8 cellular contexts compared by ENCODE assay signal in the genomic region with DNA sequence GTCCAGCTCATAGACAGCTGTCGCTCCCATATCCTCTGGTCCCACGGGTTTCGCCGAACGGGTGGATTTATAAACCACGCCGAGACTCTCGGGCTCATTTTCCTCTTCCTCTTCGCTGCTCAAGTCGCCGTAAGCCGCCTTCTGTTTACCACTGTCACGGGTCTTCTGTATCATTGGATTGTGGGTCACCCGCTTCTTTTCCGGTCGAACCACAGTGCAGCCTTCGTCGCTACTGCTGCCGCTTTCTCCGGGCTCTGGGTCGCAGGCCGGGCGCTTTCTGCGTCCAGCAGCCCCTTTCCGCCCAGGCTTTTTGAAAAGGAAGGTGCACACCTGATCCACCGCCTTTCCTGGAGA. TPM values are rescaled to one million over a fixed set of nuclear protein-coding genes. Genes with fewer than 3 reads are reported as not detected.
DNase-seq lines count a peak whose midpoint lies in the region; ATAC-seq and TF ChIP-seq lines count a peak whose summit lies in the region.

No MANE protein-coding gene starts in this region.

- no peaks in the 10 kb centered on the region for H3K27me3 ChIP-seq in parathyroid adenoma (ENCODE audit: control insufficient read depth, insufficient read depth, low read length)

- H3K27me3 Mint-ChIP-seq in activated CD8-positive, alpha-beta memory T cell treated with anti-CD3 and anti-CD28 coated beads, Interleukin-2, amount 10 ng/mL, durations not matched to agents 7 days and 5 days = no peaks in the 10 kb centered on the region
- H3K27me3 Mint-ChIP-seq in T-helper 2 cell treated with Interferon-gamma antibody and Interleukin-4, amounts not matched to agents 5 μg/mL and 100 μg/mL, for 36 hours (ENCODE audit: low read depth) = no peaks in the 10 kb centered on the region

- no peak for DNase-seq in activated CD8-positive, alpha-beta memory T cell treated with anti-CD3 and anti-CD28 coated beads, Interleukin-2, amount 10 ng/mL, durations not matched to agents 7 days and 5 days
- no peak for DNase-seq in activated CD8-positive, alpha-beta memory T cell treated with anti-CD3 and anti-CD28 coated beads, Interleukin-2, amount 50 U/mL, for 48 hours
- DNase-seq in T-helper 2 cell treated with Interferon-gamma antibody and Interleukin-4, amounts not matched to agents 5 μg/mL and 100 μg/mL, for 36 hours (ENCODE audit: low spot score) = no peak
- DNase-seq in fibroblast of the aortic adventitia (ENCODE audit: low read depth) (no peak), MV-4-11 (lab: John Stamatoyannopoulos, UW) (no peak)
- DNase-seq in activated CD8-positive, alpha-beta memory T cell treated with anti-CD3 and anti-CD28 coated beads, Interleukin-2, amount 50 U/mL, for 4 hours = no peak

- H3K36me3 Mint-ChIP-seq in activated CD8-positive, alpha-beta memory T cell treated with anti-CD3 and anti-CD28 coated beads, Interleukin-2, amount 10 ng/mL, durations not matched to agents 7 days and 5 days = peaks cover 8% of the 10 kb centered on the region
- H3K36me3 Mint-ChIP-seq in T-helper 2 cell treated with Interferon-gamma antibody and Interleukin-4, amounts not matched to agents 5 μg/mL and 100 μg/mL, for 36 hours (ENCODE audit: low read depth) = peaks cover 21% of the 10 kb centered on the region

- TF ChIP-seq CTCF in fibroblast of the aortic adventitia (IDR thresholded peaks at IDR 0.05; ENCODE audit: insufficient read depth, low read length) (no peak), parathyroid adenoma (IDR thresholded peaks at IDR 0.05) (no peak)

- peaks cover 14% of the 10 kb centered on the region for H3K4me1 Mint-ChIP-seq in activated CD8-positive, alpha-beta memory T cell treated with anti-CD3 and anti-CD28 coated beads, Interleukin-2, amount 10 ng/mL, durations not matched to agents 7 days and 5 days
- peaks cover 8% of the 10 kb centered on the region for H3K4me1 Mint-ChIP-seq in T-helper 2 cell treated with Interferon-gamma antibody and Interleukin-4, amounts not matched to agents 5 μg/mL and 100 μg/mL, for 36 hours (ENCODE audit: low read depth)

- no peaks in the 10 kb centered on the region for H3K9me3 Mint-ChIP-seq in activated CD8-positive, alpha-beta memory T cell treated with anti-CD3 and anti-CD28 coated beads, Interleukin-2, amount 10 ng/mL, durations not matched to agents 7 days and 5 days (ENCODE audit: low read depth)
- no peaks in the 10 kb centered on the region for H3K9me3 Mint-ChIP-seq in T-helper 2 cell treated with Interferon-gamma antibody and Interleukin-4, amounts not matched to agents 5 μg/mL and 100 μg/mL, for 36 hours

- CTCF ChIA-PET in activated CD8-positive, alpha-beta memory T cell treated with anti-CD3 and anti-CD28 coated beads, Interleukin-2, amount 10 ng/mL, durations not matched to agents 7 days and 5 days (lab: Charles Lee) = interaction anchor here (1.3 to 2.7 kb wide), 4 partner anchors 12 to 116 kb away, joined by 4 to 10 read pairs (median 6); a partner anchor contains a TSS

- H3K4me3 ChIP-seq in fibroblast of the aortic adventitia (ENCODE audit: low read depth, low read length) = peak overlapping the region; percentile 79
- peak overlapping the region; percentile 89 for H3K4me3 ChIP-seq in parathyroid adenoma (ENCODE audit: low read depth, low read length)

- peak; percentile 51 for ATAC-seq in activated CD8-positive, alpha-beta memory T cell treated with anti-CD3 and anti-CD28 coated beads, Interleukin-2, amount 10 ng/mL, durations not matched to agents 7 days and 5 days
- ATAC-seq in HG03039 (IDR thresholded peaks at IDR 0.05; ENCODE audit: unreplicated experiment) = peak; percentile 17

- no peaks in the 10 kb centered on the region for H3K36me3 ChIP-seq in parathyroid adenoma (ENCODE audit: control insufficient read depth, insufficient read depth, low read length)

- no peaks in the 10 kb centered on the region for H3K9me3 ChIP-seq in parathyroid adenoma (ENCODE audit: control insufficient read depth, low read length)

- peak overlapping the region; percentile 71 for H3K4me2 ChIP-seq in parathyroid adenoma (ENCODE audit: low read length)

- H3K4me3 Mint-ChIP-seq in activated CD8-positive, alpha-beta memory T cell treated with anti-CD3 and anti-CD28 coated beads, Interleukin-2, amount 10 ng/mL, durations not matched to agents 7 days and 5 days = peak overlapping the region; percentile 100
- peak overlapping the region; percentile 94 for H3K4me3 Mint-ChIP-seq in T-helper 2 cell treated with Interferon-gamma antibody and Interleukin-4, amounts not matched to agents 5 μg/mL and 100 μg/mL, for 36 hours

- peak overlapping the region; percentile 86 for H2AFZ ChIP-seq in parathyroid adenoma

- H3K4me1 ChIP-seq in parathyroid adenoma = peaks cover 4% of the 10 kb centered on the region

- peak overlapping the region; percentile 100 for H3K27ac Mint-ChIP-seq in activated CD8-positive, alpha-beta memory T cell treated with anti-CD3 and anti-CD28 coated beads, Interleukin-2, amount 10 ng/mL, durations not matched to agents 7 days and 5 days
- peak overlapping the region; percentile 99 for H3K27ac Mint-ChIP-seq in T-helper 2 cell treated with Interferon-gamma antibody and Interleukin-4, amounts not matched to agents 5 μg/mL and 100 μg/mL, for 36 hours

- H3K27ac ChIP-seq in parathyroid adenoma = peak overlapping the region; percentile 99

- H3K79me2 ChIP-seq in parathyroid adenoma = peaks cover 6% of the 10 kb centered on the region

- no peak overlapping the region for H3K9ac ChIP-seq in parathyroid adenoma

RNA-seq across cellular contexts. Expression of a gene that starts 0.3 kb away (rescaled TPM):
- 10 to 100 TPM; 32.2 to 32.5 TPM for total RNA-seq in activated CD8-positive, alpha-beta memory T cell treated with anti-CD3 and anti-CD28 coated beads, Interleukin-2, amount 10 ng/mL, durations not matched to agents 7 days and 5 days
- total RNA-seq in fibroblast of the aortic adventitia (ENCODE audit: low replicate concordance) = 10.0 and 11.7 TPM in 2 replicates

RNA-seq across cellular contexts. Expression of a gene that starts 0.4 kb away (rescaled TPM):
- 100 to 1,000 TPM in 1 of 2 experiments, 10 to 100 TPM in 1; 93.2 to 102 TPM for total RNA-seq in activated CD8-positive, alpha-beta memory T cell treated with anti-CD3 and anti-CD28 coated beads, Interleukin-2, amount 10 ng/mL, durations not matched to agents 7 days and 5 days
- 63.3 and 111 TPM in 2 replicates for total RNA-seq in fibroblast of the aortic adventitia (ENCODE audit: low replicate concordance)

RNA-seq across cellular contexts. Expression of a gene that starts 18.5 kb away (rescaled TPM):
- 10 to 100 TPM; 11.3 to 12.8 TPM for total RNA-seq in activated CD8-positive, alpha-beta memory T cell treated with anti-CD3 and anti-CD28 coated beads, Interleukin-2, amount 10 ng/mL, durations not matched to agents 7 days and 5 days
- 2.1 and 7.5 TPM in 2 replicates for total RNA-seq in fibroblast of the aortic adventitia (ENCODE audit: low replicate concordance)

RNA-seq across cellular contexts. Expression of a gene that starts 24.5 kb away (rescaled TPM):
- not detected for total RNA-seq in activated CD8-positive, alpha-beta memory T cell treated with anti-CD3 and anti-CD28 coated beads, Interleukin-2, amount 10 ng/mL, durations not matched to agents 7 days and 5 days
- total RNA-seq in fibroblast of the aortic adventitia (ENCODE audit: low replicate concordance) = not detected in 2 replicates
